ENCODE assay signal across 8 cellular contexts in the genomic region with DNA sequence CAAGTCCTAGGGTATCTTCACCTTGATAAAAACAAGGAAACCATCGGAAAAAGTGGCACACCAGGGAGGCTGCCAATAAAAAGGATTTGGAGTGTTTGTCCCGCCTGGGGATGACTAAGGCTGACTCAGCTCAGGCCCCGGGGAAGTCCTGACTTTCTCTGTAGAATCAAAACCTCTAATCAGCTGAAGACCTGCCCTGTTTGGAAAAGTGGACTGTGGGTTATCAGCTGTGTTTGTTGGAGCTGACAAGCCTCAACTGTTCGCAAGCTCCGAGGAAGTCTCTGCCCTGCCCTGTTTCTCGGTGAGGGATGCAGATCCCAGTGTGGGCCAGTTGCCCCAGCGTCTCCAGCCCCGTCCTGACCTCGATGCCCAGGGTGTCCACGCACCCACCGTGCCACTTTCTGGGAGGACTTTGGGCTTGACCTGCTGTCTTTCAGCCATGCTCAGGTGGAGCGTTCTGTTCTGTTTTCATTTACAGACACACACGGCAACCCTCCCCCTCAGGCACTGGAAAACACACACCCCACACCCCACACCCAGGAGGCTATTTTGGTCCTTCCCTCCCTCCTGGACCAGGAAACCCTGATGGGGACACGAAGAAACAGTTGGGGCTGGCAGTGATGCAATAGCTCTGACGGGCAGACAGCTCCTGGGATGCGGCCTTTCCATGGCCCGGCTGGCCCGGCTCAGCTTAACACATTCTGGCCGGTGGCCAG. TPM values are rescaled to one million over a fixed set of nuclear protein-coding genes. Genes with fewer than 3 reads are reported as not detected.
DNase-seq lines count a peak whose midpoint lies in the region; ATAC-seq and TF ChIP-seq lines count a peak whose summit lies in the region.

No MANE protein-coding gene starts in this region.

- H3K27ac ChIP-seq in ascending aorta, result peak overlapping the region; percentile 84 to 85
- H3K27ac ChIP-seq in transverse colon, result peak overlapping the region; percentile 62 to 76 (median 74)

- H3K36me3 ChIP-seq in ascending aorta, result peaks cover 0 to 6% of the 10 kb centered on the region in 2 donors
- no peaks in the 10 kb centered on the region for H3K36me3 ChIP-seq in transverse colon

- in situ Hi-C loops in transverse colon (cut with MboI; ENCODE audit: low pct_ligation_motif_present in 1 of 4, low pct_unique_long_range_greater_than_20kb in 1 of 4, low sequenced_read_pairs in 3 of 4), result no loop called here

- WGBS in transverse colon (ENCODE audit: low coverage in 1 of 2), 2 donors, result 6 to 48% methylated on average over 4 to 19 of the region's 19 CpGs

- intact Hi-C loops in ascending aorta (cut with DNase I), result loop anchor here (1.0 kb wide), 2 partner anchors 13 to 39 kb away; no protein-coding TSS in a partner anchor
- intact Hi-C loops in transverse colon (cut with DNase I; ENCODE audit: low total_unique reads), result no loop called here

- H3K27me3 ChIP-seq in ascending aorta, result no peaks in the 10 kb centered on the region
- no peaks in the 10 kb centered on the region for H3K27me3 ChIP-seq in transverse colon

- ATAC-seq in HG03520 (IDR thresholded peaks at IDR 0.05; ENCODE audit: unreplicated experiment), result no peak
- ATAC-seq in GM19035 (IDR thresholded peaks at IDR 0.05; ENCODE audit: unreplicated experiment), result no peak

- no peak for TF ChIP-seq POLR2A in transverse colon (IDR thresholded peaks at IDR 0.05)

- peak overlapping the region; percentile 23; the same call in 1 of the 2 replicates for H3K4me3 ChIP-seq in AG10803 (ENCODE audit: low read length)
- H3K4me3 ChIP-seq in ascending aorta, result peak overlapping the region; percentile 8 to 38
- H3K4me3 ChIP-seq in transverse colon, result no peak overlapping the region

- H3K9me3 ChIP-seq in ascending aorta, result no peaks in the 10 kb centered on the region
- H3K9me3 ChIP-seq in transverse colon, result no peaks in the 10 kb centered on the region

- H3K4me1 ChIP-seq in ascending aorta (peaks cover 12 to 40% of the 10 kb centered on the region in 2 donors), transverse colon (peaks cover 25 to 47% (median 45%) of the 10 kb centered on the region in 4 donors)

- DNase-seq in AG10803 (ENCODE audit: low read depth) (peak; percentile 72), HS-5 (ENCODE audit: low read depth) (peak; percentile 74), ascending aorta (ENCODE audit: low spot score in 2 of 2) (peak in 1 of 2 donors; percentile 92), iris pigment epithelial cell (ENCODE audit: low read depth) (peak; percentile 93), transverse colon (peak; percentile 71), NCI-H146 (lab: John Stamatoyannopoulos, UW) (no peak)

- TF ChIP-seq CTCF in AG10803 (conservative IDR thresholded peaks at IDR 0.05; ENCODE audit: low read length), result no peak
- no peak for TF ChIP-seq CTCF in ascending aorta (IDR thresholded peaks at IDR 0.05)
- TF ChIP-seq CTCF in transverse colon (IDR thresholded peaks at IDR 0.05), result no peak

- no peak for TF ChIP-seq EP300 in transverse colon (IDR thresholded peaks at IDR 0.05; ENCODE audit: low read depth)

RNA-seq across cellular contexts. Expression of a gene that starts 27.6 kb away (rescaled TPM):
- 15.9 TPM for total RNA-seq in ascending aorta
- total RNA-seq in transverse colon, result 10 to 100 TPM; 15.3 to 50.2 (median 32.7) TPM

RNA-seq across cellular contexts. Expression of a gene that starts 38.4 kb away (rescaled TPM):
- total RNA-seq in ascending aorta, result 27.6 TPM
- total RNA-seq in transverse colon, result 10 to 100 TPM in 2 of 4 donors, 1 to 10 TPM in 2; 3.7 to 98.9 (median 12.3) TPM

RNA-seq across cellular contexts. Expression of a gene that starts 55.3 kb away (rescaled TPM):
- total RNA-seq in ascending aorta (295 TPM), transverse colon (10 to 100 TPM; 11.2 to 63.2 (median 16.3) TPM)

RNA-seq across cellular contexts. Expression of a gene that starts 59.5 kb away (rescaled TPM):
- total RNA-seq in ascending aorta (103 TPM), transverse colon (100 to 1,000 TPM in 2 of 4 donors, 10 to 100 TPM in 2; 59.3 to 185 (median 108) TPM)

Comparison
In these comparisons a context has a peak if more than half of its experiments do, and no peak if none do; other contexts are left out.
1. H3K4me3 ChIP-seq: peak in AG10803 (single experiment) and ascending aorta (2 of 2); none in transverse colon (0 of 4).